In the genomic region with DNA sequence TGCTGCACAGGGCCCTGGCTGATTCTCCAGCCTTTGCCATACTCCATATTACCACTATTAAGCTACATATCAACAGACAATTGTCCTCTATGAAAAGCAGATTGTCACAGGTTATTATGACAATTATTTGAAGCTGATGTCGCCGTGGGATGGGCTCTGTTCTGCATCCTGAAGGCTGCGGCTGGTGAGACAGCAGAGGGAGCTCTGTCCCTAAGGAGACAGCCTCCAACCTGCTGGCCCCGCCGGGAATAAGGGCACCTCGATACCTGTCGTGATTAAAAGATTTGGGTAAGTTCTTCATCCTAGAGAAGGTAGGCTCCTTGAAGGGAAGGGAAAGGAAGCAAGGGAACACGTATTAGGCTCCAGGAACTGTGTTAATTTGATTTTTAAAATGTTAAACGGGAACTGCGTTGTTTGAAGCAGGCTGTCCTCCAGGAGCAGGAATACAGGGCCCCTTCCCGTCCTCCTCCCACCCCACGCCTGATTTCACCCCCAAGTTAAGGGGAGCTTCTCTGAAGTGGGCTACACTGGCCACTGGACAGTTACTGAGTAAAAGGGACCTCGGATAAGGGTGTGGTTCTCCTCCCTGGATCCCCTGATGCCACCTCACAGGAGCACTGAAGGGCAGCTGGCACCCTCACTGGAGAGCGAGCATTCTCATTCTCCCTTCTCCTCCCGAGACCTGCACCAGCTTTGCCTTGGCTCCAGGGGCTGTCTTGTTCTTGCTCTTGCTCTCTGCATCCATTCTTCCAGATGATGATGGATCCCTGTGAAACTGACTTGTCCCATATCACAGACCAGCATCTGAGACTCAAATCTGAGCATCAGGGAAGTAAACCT, we compare ENCODE assay signal across 9 cellular contexts. TPM values are rescaled to one million over a fixed set of nuclear protein-coding genes. Genes with fewer than 3 reads are reported as not detected.
DNase-seq lines count a peak whose midpoint lies in the region; ATAC-seq and TF ChIP-seq lines count a peak whose summit lies in the region.
"Had no signal": no experiment of that assay in that cellular context is flagged by ENCODE, and none has a peak within 500 bp of the region (broad histone marks: within the 10 kb centered on the region; RNA-seq: fewer than 3 reads in every experiment).

No MANE protein-coding gene starts in this region.

- H3K4me3 Mint-ChIP-seq in T-helper 2 cell treated with Interferon-gamma antibody and Interleukin-4, amounts not matched to agents 5 μg/mL and 100 μg/mL, for 36 hours: no peak overlapping the region
- H3K4me3 Mint-ChIP-seq: T-helper 1 cell treated with Interleukin-12 subunit alpha and Interleukin-12 subunit beta and Interleukin-4 antibody, amounts not matched to agents 30 μg/mL and 1 μg/mL, for 36 hours had no signal

- intact Hi-C loops in ovary (cut with DNase I): no loop called here

- H3K9me3 ChIP-seq in DOHH2 (ENCODE audit: control insufficient read depth, insufficient read depth, low read length): no peaks in the 10 kb centered on the region
- 0 out of 2 replicates have a peak, but pooled peaks cover 4% of the 10 kb centered on the region for H3K9me3 ChIP-seq in MG63
- H3K9me3 ChIP-seq in ovary: no peaks in the 10 kb centered on the region

- peak; percentile 24 for DNase-seq in MG63
- DNase-seq in activated T-cell treated with anti-CD3 and anti-CD28 coated beads for 1 hour (ENCODE audit: low read depth): peak; percentile 7
- DNase-seq in fibroblast of villous mesenchyme (ENCODE audit: low read depth): peak; percentile 36
- DNase-seq in ovary: peak in 4 of 5 donors; percentile 18 to 33 (median 26)
- no peak for DNase-seq in T-helper 2 cell treated with Interferon-gamma antibody and Interleukin-4, amounts not matched to agents 5 μg/mL and 100 μg/mL, for 36 hours (ENCODE audit: low spot score)

- H3K4me1 ChIP-seq in DOHH2 (ENCODE audit: control insufficient read depth, low read length): no peaks in the 10 kb centered on the region
- no peaks in the 10 kb centered on the region for H3K4me1 ChIP-seq in ovary (ENCODE audit: insufficient read depth)

- H3K9me2 ChIP-seq in DOHH2 (replicated peaks; ENCODE audit: control insufficient read depth, low read length): no peaks in the 10 kb centered on the region

- no peak overlapping the region for H3K27ac ChIP-seq in DOHH2 (ENCODE audit: low read depth, low read length)
- no peak overlapping the region for H3K27ac ChIP-seq in ovary

- TF ChIP-seq EP300 in ovary (IDR thresholded peaks at IDR 0.05): no peak

- H3K27ac Mint-ChIP-seq in T-helper 2 cell treated with Interferon-gamma antibody and Interleukin-4, amounts not matched to agents 5 μg/mL and 100 μg/mL, for 36 hours: no peak overlapping the region
- H3K27ac Mint-ChIP-seq: T-helper 1 cell treated with Interleukin-12 subunit alpha and Interleukin-12 subunit beta and Interleukin-4 antibody, amounts not matched to agents 30 μg/mL and 1 μg/mL, for 36 hours had no signal

- TF ChIP-seq CTCF in DOHH2 (IDR thresholded peaks at IDR 0.05; ENCODE audit: low read depth, low read length, poor library complexity, severe bottlenecking) (peak; percentile 60), fibroblast of villous mesenchyme (IDR thresholded peaks at IDR 0.05; ENCODE audit: insufficient read depth, low read depth, low read length) (peak; percentile 72), ovary (IDR thresholded peaks at IDR 0.05) (no peak)

- peaks cover 4% of the 10 kb centered on the region for H3K9me3 Mint-ChIP-seq in T-helper 2 cell treated with Interferon-gamma antibody and Interleukin-4, amounts not matched to agents 5 μg/mL and 100 μg/mL, for 36 hours

- H3F3A ChIP-seq in DOHH2 (ENCODE audit: control insufficient read depth, insufficient read depth): no peaks in the 10 kb centered on the region

- no peak for ATAC-seq in GM21528 (IDR thresholded peaks at IDR 0.05; ENCODE audit: low FRiP score, unreplicated experiment)
- no peak for ATAC-seq in GM18502 (IDR thresholded peaks at IDR 0.05; ENCODE audit: poor library complexity, unreplicated experiment)

- WGBS in ovary, 3 donors: 17 to 25% (median 18%) methylated on average over 15 of the region's 15 CpGs

- H3K27me3 Mint-ChIP-seq in T-helper 2 cell treated with Interferon-gamma antibody and Interleukin-4, amounts not matched to agents 5 μg/mL and 100 μg/mL, for 36 hours (ENCODE audit: low read depth): peaks cover 10% of the 10 kb centered on the region

- peaks cover 2% of the 10 kb centered on the region for H3K4me1 Mint-ChIP-seq in T-helper 2 cell treated with Interferon-gamma antibody and Interleukin-4, amounts not matched to agents 5 μg/mL and 100 μg/mL, for 36 hours (ENCODE audit: low read depth)

- H3K27me3 ChIP-seq in DOHH2 (ENCODE audit: control insufficient read depth, low read length) (peaks cover 7% of the 10 kb centered on the region), MG63 (no peaks in the 10 kb centered on the region), ovary (no peaks in the 10 kb centered on the region)

- H3K4me2 ChIP-seq in DOHH2 (ENCODE audit: low read length): no peak overlapping the region

- no peaks in the 10 kb centered on the region for H4K20me1 ChIP-seq in DOHH2 (ENCODE audit: control insufficient read depth, insufficient read depth, low read depth, low read length)

- H3K36me3 ChIP-seq in DOHH2 (ENCODE audit: control insufficient read depth, low read length) (no peaks in the 10 kb centered on the region), MG63 (no peaks in the 10 kb centered on the region), ovary (no peaks in the 10 kb centered on the region)

- H3K79me2 ChIP-seq in DOHH2 (ENCODE audit: control insufficient read depth, low read length): no peaks in the 10 kb centered on the region

- no peak overlapping the region for H3K4me3 ChIP-seq in DOHH2 (ENCODE audit: low read length)
- H3K4me3 ChIP-seq in MG63: no peak overlapping the region
- H3K4me3 ChIP-seq in fibroblast of villous mesenchyme (ENCODE audit: low read depth, low read length): no peak overlapping the region
- no peak overlapping the region for H3K4me3 ChIP-seq in ovary

- TF ChIP-seq POLR2A in ovary (IDR thresholded peaks at IDR 0.05): no peak

- H3K36me3 Mint-ChIP-seq in T-helper 2 cell treated with Interferon-gamma antibody and Interleukin-4, amounts not matched to agents 5 μg/mL and 100 μg/mL, for 36 hours (ENCODE audit: low read depth): no peaks in the 10 kb centered on the region

RNA-seq across cellular contexts. Expression of a gene that starts 11.8 kb away (rescaled TPM):
- total RNA-seq in MG63 (2014; rRNA removed; shearing (Covaris generic); ENCODE audit: low replicate concordance): 29.2 and 30.7 TPM in 2 replicates
- 40.9 and 66.9 TPM in 2 replicates for total RNA-seq in fibroblast of villous mesenchyme
- total RNA-seq in ovary: 100 to 1,000 TPM in 4 of 7 donors, 10 to 100 TPM in 3; 58.9 to 113 (median 110) TPM
- polyA plus RNA-seq in ovary: 10 to 100 TPM; 48.2 to 99.5 TPM

RNA-seq across cellular contexts. Expression of a gene that starts 42.6 kb away (rescaled TPM):
- 26.9 and 31.9 TPM in 2 replicates for total RNA-seq in MG63 (2014; rRNA removed; shearing (Covaris generic); ENCODE audit: low replicate concordance)
- 16.4 and 18.6 TPM in 2 replicates for total RNA-seq in fibroblast of villous mesenchyme
- 10 to 100 TPM; 13.7 to 33.5 (median 29.6) TPM for total RNA-seq in ovary
- polyA plus RNA-seq in ovary: 10 to 100 TPM; 14.4 to 26.9 TPM

Comparison
In these comparisons a context has a peak if more than half of its experiments do, and no peak if none do; other contexts are left out.
1. CTCF ChIP-seq: peak in DOHH2 (single experiment) and fibroblast of villous mesenchyme (single experiment); none in ovary (0 of 3).